In the genomic region with DNA sequence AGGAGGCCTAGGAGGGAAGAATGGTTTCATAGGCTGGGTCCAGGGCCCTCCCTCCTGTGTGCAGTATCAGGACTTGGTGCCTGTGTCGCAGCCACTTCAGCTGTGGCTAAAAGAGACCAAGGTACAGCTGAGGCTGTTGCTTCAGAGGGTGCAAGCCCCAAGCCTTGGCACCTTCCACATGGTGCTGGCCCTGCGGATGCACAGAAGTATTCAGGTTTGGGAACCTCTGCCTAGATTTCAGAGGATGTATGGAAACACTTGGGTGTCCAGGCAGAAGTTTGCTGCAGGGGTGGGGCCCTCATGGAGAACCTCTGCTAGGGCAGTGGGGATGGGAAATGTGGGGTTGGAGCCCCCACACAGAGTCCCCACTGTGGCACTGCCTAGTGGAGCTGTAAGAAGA, we compare ENCODE assay signal across 16 cellular contexts. TPM values are rescaled to one million over a fixed set of nuclear protein-coding genes. Genes with fewer than 3 reads are reported as not detected.
DNase-seq lines count a peak whose midpoint lies in the region; TF ChIP-seq lines count a peak whose summit lies in the region.
"Not testable (repeated sequence)": the region's sequence is repeated elsewhere in the genome, so short reads cannot be mapped to it uniquely, and the experiment has no call there.
"Had no signal": no experiment of that assay in that cellular context is flagged by ENCODE, and none has a peak within 500 bp of the region (broad histone marks: within the 10 kb centered on the region; RNA-seq: fewer than 3 reads in every experiment).

No MANE protein-coding gene starts in this region.

- peaks cover 17% of the 10 kb centered on the region for H3K27me3 Mint-ChIP-seq in osteocyte (ENCODE audit: unreplicated experiment)
- H3K27me3 Mint-ChIP-seq in type B pancreatic cell = not testable (repeated sequence)

- not testable (repeated sequence) for H3K4me2 ChIP-seq in trophoblast cell (ENCODE audit: low read length)

- H3K4me3 ChIP-seq in HEK293 (ENCODE audit: low read depth, low read length); right atrium auricular region: not testable (repeated sequence)
- peak overlapping the region; percentile 54 for H3K4me3 ChIP-seq in trophoblast cell (ENCODE audit: low read depth, low read length)

- H3K27me3 ChIP-seq in right atrium auricular region; trophoblast cell (ENCODE audit: insufficient read depth, low read length): not testable (repeated sequence)

- not testable (repeated sequence) for H3K4me1 Mint-ChIP-seq in osteocyte (ENCODE audit: unreplicated experiment); type B pancreatic cell (ENCODE audit: unreplicated experiment)

- H3K4me3 Mint-ChIP-seq in osteocyte (ENCODE audit: unreplicated experiment); type B pancreatic cell: not testable (repeated sequence)

- not testable (repeated sequence) for H3K27ac ChIP-seq in HEK293 (ENCODE audit: extremely low read depth, low read depth, low read length); right atrium auricular region; trophoblast cell (ENCODE audit: low read depth, low read length)

- not testable (repeated sequence) for H3K79me1 ChIP-seq in trophoblast cell (ENCODE audit: low read length)

- H2BK5ac ChIP-seq in trophoblast cell (ENCODE audit: low read depth, low read length, poor library complexity) = not testable (repeated sequence)

- not testable (repeated sequence) for H3K4ac ChIP-seq in trophoblast cell (ENCODE audit: low read depth, low read length)

- not testable (repeated sequence) for H3K36me3 ChIP-seq in HEK293 (ENCODE audit: control insufficient read depth in 2 of 2, insufficient read depth in 1 of 2, low read length in 2 of 2); right atrium auricular region; trophoblast cell (ENCODE audit: control insufficient read depth in 1 of 2, insufficient read depth in 2 of 2, low read length in 2 of 2)

- H3K9me3 ChIP-seq in HEK293 (ENCODE audit: control insufficient read depth, insufficient read depth, low read depth, low read length); right atrium auricular region; trophoblast cell (ENCODE audit: insufficient read depth, low read depth, low read length): not testable (repeated sequence)

- H3K4me1 ChIP-seq in HEK293 (ENCODE audit: control insufficient read depth, insufficient read depth, low read length); right atrium auricular region; trophoblast cell (ENCODE audit: control insufficient read depth in 1 of 2, insufficient read depth in 2 of 2, low read length in 2 of 2): not testable (repeated sequence)

- TF ChIP-seq CTCF in HEK293 (tag by site-specific recombination; IDR thresholded peaks at IDR 0.05); right atrium auricular region (IDR thresholded peaks at IDR 0.05); osteocyte (IDR thresholded peaks at IDR 0.05); type B pancreatic cell (conservative IDR thresholded peaks at IDR 0.05): not testable (repeated sequence)

- not testable (repeated sequence) for H2AFZ ChIP-seq in trophoblast cell (ENCODE audit: insufficient read depth, low read length, poor library complexity)

- H2AK5ac ChIP-seq in trophoblast cell (ENCODE audit: low read length) = not testable (repeated sequence)

- H4K91ac ChIP-seq in trophoblast cell (ENCODE audit: low read depth, low read length) = not testable (repeated sequence)

- no CpG with 5 or more reads among the region's 2 CpGs for WGBS in trophoblast cell (ENCODE audit: extremely low coverage, insufficient coverage, insufficient read length)

- not testable (repeated sequence) for H3K9ac ChIP-seq in trophoblast cell (ENCODE audit: low read length)

- not testable (repeated sequence) for H3K36me3 Mint-ChIP-seq in osteocyte (ENCODE audit: unreplicated experiment); type B pancreatic cell

- not testable (repeated sequence) for H2BK12ac ChIP-seq in trophoblast cell (ENCODE audit: low read length)

- H4K8ac ChIP-seq in trophoblast cell (ENCODE audit: low read depth, low read length) = not testable (repeated sequence)

- not testable (repeated sequence) for H3K14ac ChIP-seq in trophoblast cell (ENCODE audit: low read length)

- CTCF ChIA-PET in HEK293 (lab: Yijun Ruan, JAX) = interaction anchor here (3.5 kb wide), 1 partner anchor 14 kb away, joined by 15 read pairs; no protein-coding TSS in a partner anchor

- H3K23ac ChIP-seq in trophoblast cell (ENCODE audit: low read length) = not testable (repeated sequence)

- H2BK120ac ChIP-seq in trophoblast cell (ENCODE audit: insufficient read depth, low read length, poor library complexity) = not testable (repeated sequence)

- not testable (repeated sequence) for H4K12ac ChIP-seq in trophoblast cell (ENCODE audit: low read depth, low read length)

- not testable (repeated sequence) for H3K27ac Mint-ChIP-seq in osteocyte (ENCODE audit: unreplicated experiment); type B pancreatic cell

- H3K9me3 Mint-ChIP-seq in osteocyte (ENCODE audit: unreplicated experiment) = not testable (repeated sequence)
- H3K9me3 Mint-ChIP-seq in type B pancreatic cell = peaks cover 11% of the 10 kb centered on the region

- POLR2A ChIA-PET in HEK293 (lab: Yijun Ruan, JAX) = not testable (repeated sequence)

- DNase-seq in cardiac septum (ENCODE audit: low spot score) (peak; percentile 50), right atrium auricular region (ENCODE audit: low spot score) (peak; percentile 48), islet precursor cell (peak; percentile 28), osteocyte (ENCODE audit: extremely low spot score, unreplicated experiment) (peak; percentile 72), type B pancreatic cell (ENCODE audit: extremely low spot score, unreplicated experiment) (peak; percentile 34)
- not testable (repeated sequence) for DNase-seq in trophoblast cell

- not testable (repeated sequence) for H3K79me2 ChIP-seq in trophoblast cell (ENCODE audit: control insufficient read depth, insufficient read depth, low read length, poor library complexity)

- H3K18ac ChIP-seq in trophoblast cell (ENCODE audit: low read length) = not testable (repeated sequence)

- intact Hi-C loops in cardiac septum (cut with DNase I) = not testable (repeated sequence)

TF ChIP-seq in HEK293, 187 proteins besides CTCF, POLR2A, EP300 and RAD21:
- TF ChIP-seq SETDB1 (IDR thresholded peaks at IDR 0.05; ENCODE audit: insufficient read length, low read length) (peak; percentile 50), ZNF585B (tag by site-specific recombination; IDR thresholded peaks at IDR 0.05) (peak; percentile 63)

RNA-seq across cellular contexts. Expression of a gene that starts 54.3 kb away (rescaled TPM):
- total RNA-seq in cardiac septum (0.81 TPM), right atrium auricular region (under 1 TPM; 0.44 to 0.51 TPM), osteocyte (not detected in 2 replicates), type B pancreatic cell (ENCODE audit: low replicate concordance) (1.9 and 3.9 TPM in 2 replicates)
- polyA plus RNA-seq in trophoblast cell (2013) = 0.97 and 1.3 TPM in 2 replicates
- total RNA-seq: Caco-2; Calu3; CD4-positive, alpha-beta memory T cell; CD4-positive, alpha-beta T cell; CD4-positive, CD25-positive, alpha-beta regulatory T cell; CD8-positive, alpha-beta memory T cell; CD8-positive, alpha-beta T cell had no signal
- polyA plus RNA-seq: AG04450; CD14-positive monocyte; CD4-positive, alpha-beta memory T cell; CD4-positive, CD25-positive, alpha-beta regulatory T cell; CD8-positive, alpha-beta memory T cell had no signal
